In the genomic region with DNA sequence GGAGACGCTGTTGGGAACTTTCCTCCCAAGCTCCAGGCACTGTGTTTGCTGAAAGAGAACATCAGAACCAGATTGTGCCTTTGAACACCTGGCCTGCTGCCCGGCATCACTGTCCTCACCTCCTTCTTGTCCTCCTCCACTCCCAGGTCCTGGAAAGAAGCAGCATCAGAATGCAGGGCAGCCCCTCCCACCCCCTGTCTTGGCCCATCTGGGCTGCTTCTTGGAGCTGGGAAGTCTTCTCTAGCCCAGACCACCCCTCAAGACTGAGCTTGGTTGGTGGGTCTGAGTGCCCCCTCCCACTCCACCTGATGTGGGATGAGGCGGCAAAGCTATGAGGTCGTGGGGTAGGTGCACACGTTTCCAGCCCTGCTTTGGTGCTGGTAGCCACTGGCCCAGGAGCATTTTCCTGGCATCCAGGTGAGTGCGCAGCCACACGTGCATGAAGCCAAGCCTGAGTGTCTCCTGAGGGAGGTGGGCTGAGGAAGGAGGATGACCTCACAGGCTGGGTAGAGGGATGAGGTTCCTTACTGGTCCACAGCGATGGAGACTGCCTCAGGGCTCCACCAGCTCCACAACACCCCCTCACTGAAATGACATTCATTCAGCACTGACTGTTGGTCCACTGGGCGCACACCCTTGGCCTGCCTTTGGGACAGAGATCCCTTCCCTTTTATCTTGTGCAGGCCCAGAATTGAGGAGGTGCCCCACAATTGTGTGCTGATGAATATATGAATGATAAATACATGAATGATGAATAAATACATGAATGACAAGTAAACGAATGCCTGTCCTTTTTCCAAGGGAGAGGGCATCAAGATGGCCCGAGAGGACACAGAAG, we compare ENCODE assay signal across 11 cellular contexts. TPM values are rescaled to one million over a fixed set of nuclear protein-coding genes. Genes with fewer than 3 reads are reported as not detected.
DNase-seq lines count a peak whose midpoint lies in the region; ATAC-seq and TF ChIP-seq lines count a peak whose summit lies in the region.
"Had no signal": no experiment of that assay in that cellular context is flagged by ENCODE, and none has a peak within 500 bp of the region (broad histone marks: within the 10 kb centered on the region; RNA-seq: fewer than 3 reads in every experiment).

No MANE protein-coding gene starts in this region.

- peaks cover 0 to 64% of the 10 kb centered on the region in 2 donors for H3K4me1 ChIP-seq in right atrium auricular region

- DNase-seq in activated T-helper 1 cell treated with anti-CD3 and anti-CD28 coated beads, Interleukin-12 subunit alpha, Interleukin-12 subunit beta, Interleukin-2, Interleukin-4 antibody, amounts not matched to agents 30 ng/mL and 10 ng/mL and 1 ng/mL, durations not matched to agents 14 hours and 24 hours and 36 hours (ENCODE audit: low spot score): no peak
- DNase-seq in right atrium auricular region (ENCODE audit: low spot score) (no peak), D341Med (ENCODE audit: low spot score) (no peak), NCI-H2171 (lab: John Stamatoyannopoulos, UW) (no peak)
- DNase-seq in stimulated activated naive B cell treated with anti-CD40 and anti-IgM and Interleukin-4, amounts not matched to agents 10 μg/mL and 1 μg/mL and 100 μg/mL, for 72 hours: no peak
- DNase-seq: SIG-M5 had no signal

- peaks cover 29 to 55% (median 50%) of the 10 kb centered on the region in 3 donors for H3K4me1 Mint-ChIP-seq in IgD-negative memory B cell
- peaks cover 93% of the 10 kb centered on the region for H3K4me1 Mint-ChIP-seq in activated T-helper 1 cell treated with anti-CD3 and anti-CD28 coated beads, Interleukin-12 subunit alpha, Interleukin-12 subunit beta, Interleukin-2, Interleukin-4 antibody, amounts not matched to agents 30 ng/mL and 10 ng/mL and 1 ng/mL, durations not matched to agents 14 hours and 24 hours and 36 hours (ENCODE audit: low read depth)
- peaks cover 74 to 100% of the 10 kb centered on the region in 2 donors for H3K4me1 Mint-ChIP-seq in stimulated activated naive B cell treated with anti-CD40 and anti-IgM and Interleukin-4, amounts not matched to agents 10 μg/mL and 1 μg/mL and 100 μg/mL, for 72 hours

- no peak for ATAC-seq in stimulated activated naive B cell treated with anti-CD40 and anti-IgM and Interleukin-4, amounts not matched to agents 10 μg/mL and 1 μg/mL and 100 μg/mL, for 72 hours (replicated peaks)
- ATAC-seq in HG03175 (IDR thresholded peaks at IDR 0.05; ENCODE audit: unreplicated experiment): no peak
- no peak for ATAC-seq in GM18909 (IDR thresholded peaks at IDR 0.05; ENCODE audit: poor library complexity, unreplicated experiment)

- intact Hi-C loops in activated T-helper 1 cell treated with anti-CD3 and anti-CD28 coated beads, Interleukin-12 subunit alpha, Interleukin-12 subunit beta, Interleukin-2, Interleukin-4 antibody, amounts not matched to agents 30 ng/mL and 10 ng/mL and 1 ng/mL, durations not matched to agents 14 hours and 24 hours and 36 hours (cut with micrococcal nuclease): no loop called here

- H3K9me3 ChIP-seq in right atrium auricular region: no peaks in the 10 kb centered on the region

- no peak overlapping the region for H3K4me3 ChIP-seq in right atrium auricular region

- H3K9me3 Mint-ChIP-seq in IgD-negative memory B cell: no peaks in the 10 kb centered on the region
- no peaks in the 10 kb centered on the region for H3K9me3 Mint-ChIP-seq in activated T-helper 1 cell treated with anti-CD3 and anti-CD28 coated beads, Interleukin-12 subunit alpha, Interleukin-12 subunit beta, Interleukin-2, Interleukin-4 antibody, amounts not matched to agents 30 ng/mL and 10 ng/mL and 1 ng/mL, durations not matched to agents 14 hours and 24 hours and 36 hours
- no peaks in the 10 kb centered on the region for H3K9me3 Mint-ChIP-seq in stimulated activated naive B cell treated with anti-CD40 and anti-IgM and Interleukin-4, amounts not matched to agents 10 μg/mL and 1 μg/mL and 100 μg/mL, for 72 hours

- no peak for TF ChIP-seq CTCF in right atrium auricular region (IDR thresholded peaks at IDR 0.05)

- H3K4me3 Mint-ChIP-seq in IgD-negative memory B cell: peak overlapping the region; percentile 83 to 98 (median 92)
- peak overlapping the region; percentile 90 for H3K4me3 Mint-ChIP-seq in activated T-helper 1 cell treated with anti-CD3 and anti-CD28 coated beads, Interleukin-12 subunit alpha, Interleukin-12 subunit beta, Interleukin-2, Interleukin-4 antibody, amounts not matched to agents 30 ng/mL and 10 ng/mL and 1 ng/mL, durations not matched to agents 14 hours and 24 hours and 36 hours
- H3K4me3 Mint-ChIP-seq in stimulated activated naive B cell treated with anti-CD40 and anti-IgM and Interleukin-4, amounts not matched to agents 10 μg/mL and 1 μg/mL and 100 μg/mL, for 72 hours: peak overlapping the region; percentile 89 to 98

- H3K27me3 ChIP-seq in right atrium auricular region: no peaks in the 10 kb centered on the region

- peaks cover 3% of the 10 kb centered on the region for H3K27me3 Mint-ChIP-seq in IgD-negative memory B cell
- peaks cover 2% of the 10 kb centered on the region for H3K27me3 Mint-ChIP-seq in activated T-helper 1 cell treated with anti-CD3 and anti-CD28 coated beads, Interleukin-12 subunit alpha, Interleukin-12 subunit beta, Interleukin-2, Interleukin-4 antibody, amounts not matched to agents 30 ng/mL and 10 ng/mL and 1 ng/mL, durations not matched to agents 14 hours and 24 hours and 36 hours (ENCODE audit: insufficient read depth)
- no peaks in the 10 kb centered on the region for H3K27me3 Mint-ChIP-seq in stimulated activated naive B cell treated with anti-CD40 and anti-IgM and Interleukin-4, amounts not matched to agents 10 μg/mL and 1 μg/mL and 100 μg/mL, for 72 hours

- H3K27ac Mint-ChIP-seq in IgD-negative memory B cell: peak overlapping the region; percentile 84 to 100 (median 99)
- peak overlapping the region; percentile 99 for H3K27ac Mint-ChIP-seq in activated T-helper 1 cell treated with anti-CD3 and anti-CD28 coated beads, Interleukin-12 subunit alpha, Interleukin-12 subunit beta, Interleukin-2, Interleukin-4 antibody, amounts not matched to agents 30 ng/mL and 10 ng/mL and 1 ng/mL, durations not matched to agents 14 hours and 24 hours and 36 hours
- peak overlapping the region; percentile 100 for H3K27ac Mint-ChIP-seq in stimulated activated naive B cell treated with anti-CD40 and anti-IgM and Interleukin-4, amounts not matched to agents 10 μg/mL and 1 μg/mL and 100 μg/mL, for 72 hours

- no peaks in the 10 kb centered on the region for H3K36me3 ChIP-seq in right atrium auricular region

- H3K36me3 Mint-ChIP-seq in IgD-negative memory B cell: peaks cover 2% of the 10 kb centered on the region
- peaks cover 84% of the 10 kb centered on the region for H3K36me3 Mint-ChIP-seq in activated T-helper 1 cell treated with anti-CD3 and anti-CD28 coated beads, Interleukin-12 subunit alpha, Interleukin-12 subunit beta, Interleukin-2, Interleukin-4 antibody, amounts not matched to agents 30 ng/mL and 10 ng/mL and 1 ng/mL, durations not matched to agents 14 hours and 24 hours and 36 hours (ENCODE audit: low read depth)
- H3K36me3 Mint-ChIP-seq in stimulated activated naive B cell treated with anti-CD40 and anti-IgM and Interleukin-4, amounts not matched to agents 10 μg/mL and 1 μg/mL and 100 μg/mL, for 72 hours: peaks cover 82 to 95% of the 10 kb centered on the region in 2 donors

- H3K27ac ChIP-seq in right atrium auricular region: peak overlapping the region; percentile 54 to 62

RNA-seq across cellular contexts. Expression of a gene that starts 6.0 kb away (rescaled TPM):
- polyA plus RNA-seq in IgD-negative memory B cell: 257 TPM
- total RNA-seq in activated T-helper 1 cell treated with anti-CD3 and anti-CD28 coated beads, Interleukin-12 subunit alpha, Interleukin-12 subunit beta, Interleukin-2, Interleukin-4 antibody, amounts not matched to agents 30 ng/mL and 10 ng/mL and 1 ng/mL, durations not matched to agents 14 hours and 24 hours and 36 hours: 165 and 166 TPM in 2 replicates
- under 1 TPM in 1 of 2 donors, not detected in 1; 0.28 TPM for total RNA-seq in right atrium auricular region
- total RNA-seq: renal cortical epithelial cell had no signal

RNA-seq across cellular contexts. Expression of a gene that starts 57.8 kb away (rescaled TPM):
- polyA plus RNA-seq in IgD-negative memory B cell: not detected
- total RNA-seq in activated T-helper 1 cell treated with anti-CD3 and anti-CD28 coated beads, Interleukin-12 subunit alpha, Interleukin-12 subunit beta, Interleukin-2, Interleukin-4 antibody, amounts not matched to agents 30 ng/mL and 10 ng/mL and 1 ng/mL, durations not matched to agents 14 hours and 24 hours and 36 hours: 14.5 and 15.5 TPM in 2 replicates
- not detected for total RNA-seq in right atrium auricular region
- total RNA-seq: temporal lobe had no signal

Comparison
In these comparisons a context has a peak if more than half of its experiments do, and no peak if none do; other contexts are left out.
1. RNA of a gene that starts 6.0 kb away (total RNA-seq): 165 to 166 TPM in activated T-helper 1 cell treated with anti-CD3 and anti-CD28 coated beads, Interleukin-12 subunit alpha, Interleukin-12 subunit beta, Interleukin-2, Interleukin-4 antibody, amounts not matched to agents 30 ng/mL and 10 ng/mL and 1 ng/mL, durations not matched to agents 14 hours and 24 hours and 36 hours; 0.28 TPM in right atrium auricular region; every median in the first group is over 100 times any median in the second.
2. RNA of a gene that starts 57.8 kb away (total RNA-seq): 14.5 to 15.5 TPM in activated T-helper 1 cell treated with anti-CD3 and anti-CD28 coated beads, Interleukin-12 subunit alpha, Interleukin-12 subunit beta, Interleukin-2, Interleukin-4 antibody, amounts not matched to agents 30 ng/mL and 10 ng/mL and 1 ng/mL, durations not matched to agents 14 hours and 24 hours and 36 hours; not detected in right atrium auricular region; every median in the first group is over 10 times any median in the second.
3. Peak in every context shown above with its lines, with median percentiles within 50 percentile points of each other: H3K27ac Mint-ChIP-seq and H3K4me3 Mint-ChIP-seq.